33 cellular contexts compared by ENCODE assay signal in the genomic region with DNA sequence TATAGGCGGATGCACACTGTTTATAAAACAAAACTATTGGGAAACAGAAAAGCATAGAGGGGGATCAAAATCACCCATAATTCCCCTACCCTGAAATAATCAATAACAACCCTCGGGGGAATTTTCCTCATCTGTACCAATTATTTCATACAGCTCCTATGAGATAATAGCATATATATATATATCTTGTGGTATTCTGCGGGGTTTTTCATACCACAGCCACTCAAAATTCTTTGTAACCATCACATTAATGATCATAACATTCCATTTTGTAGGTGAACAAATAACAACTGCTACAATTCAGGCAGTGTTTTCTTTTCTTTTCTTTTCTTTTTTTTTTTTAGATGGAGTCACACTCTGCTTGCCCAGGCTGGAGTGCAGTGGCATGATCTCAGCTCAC.
"Had no signal": no experiment of that assay in that cellular context is flagged by ENCODE, and none has a peak within 500 bp of the region (broad histone marks: within the 10 kb centered on the region; RNA-seq: fewer than 3 reads in every experiment).

No MANE protein-coding gene starts in this region.

- H3K36me3 ChIP-seq: ascending aorta, cardiac muscle cell had no signal

- DNase-seq: activated B cell treated with CpG ODN at 0.5 μM for 24 hours; activated CD4-positive, alpha-beta memory T cell treated with anti-CD3 and anti-CD28 coated beads for 36 hours; activated CD4-positive, alpha-beta T cell treated with anti-CD3 and anti-CD28 coated beads for 4 hours; activated CD4-positive, alpha-beta T cell treated with anti-CD3 and anti-CD28 coated beads, Interleukin-2, amount 10 ng/mL, durations not matched to agents 24 days and 14 days; activated CD4-positive, alpha-beta T cell treated with anti-CD3 and anti-CD28 coated beads, Interleukin-2, amount 50 U/mL, for 1 hour; activated CD4-positive, alpha-beta T cell treated with anti-CD3 and anti-CD28 coated beads, Interleukin-2, amount 50 U/mL, for 4 hours; activated CD4-positive, CD25-positive, alpha-beta regulatory T cell treated with anti-CD3 and anti-CD28 coated beads, Interleukin-2, amount 50 U/mL, for 72 hours; activated CD8-positive, alpha-beta memory T cell treated with anti-CD3 and anti-CD28 coated beads, Interleukin-2, amount 50 U/mL, for 4 hours; activated CD8-positive, alpha-beta T cell treated with anti-CD3 and anti-CD28 coated beads for 36 hours; activated effector memory CD4-positive, alpha-beta T cell treated with anti-CD3 and anti-CD28 coated beads, Interleukin-2, amount 50 U/mL, for 16 hours; activated gamma-delta T cell treated with Interleukin-2 at 50 U/mL for 16 hours; activated naive CD4-positive, alpha-beta T cell; activated naive CD4-positive, alpha-beta T cell treated with anti-CD3 and anti-CD28 coated beads for 36 hours; activated naive CD4-positive, alpha-beta T cell treated with anti-CD3 and anti-CD28 coated beads, Interleukin-2, amount 50 U/mL, for 16 hours; activated naive CD8-positive, alpha-beta T cell treated with anti-CD3 and anti-CD28 coated beads for 36 hours; activated T-cell treated with anti-CD3 and anti-CD28 coated beads for 4 hours; activated T-cell treated with anti-CD3 and anti-CD28 coated beads, Interleukin-2, amount 50 U/mL, for 1 hour; activated T-cell treated with anti-CD3 and anti-CD28 coated beads, Interleukin-2, amount 50 U/mL, for 4 hours; activated T-cell treated with anti-CD3 and anti-CD28 coated beads, Interleukin-2, amount 50 U/mL, for 72 hours; adrenal gland; amniotic stem cell; caudate nucleus; cerebellar nuclear complex; T-helper 1 cell; T-helper 2 cell; T-helper 9 cell had no signal

- FAIRE-seq: bronchial epithelial cell, TTC549 had no signal

- H3K4me1 ChIP-seq: adrenal gland, ascending aorta had no signal

- H3K4me3 ChIP-seq: adrenal gland, ascending aorta, cardiac muscle cell had no signal

- H3K27ac ChIP-seq: adrenal gland, ascending aorta, cardiac muscle cell, VCaP had no signal

- H3K27me3 ChIP-seq: adrenal gland, ascending aorta, cardiac muscle cell had no signal

- ATAC-seq: activated CD8-positive, alpha-beta T cell treated with anti-CD3 and anti-CD28 coated beads for 36 hours; activated naive CD4-positive, alpha-beta T cell treated with anti-CD3 and anti-CD28 coated beads, Interleukin-2, amount 50 U/mL, for 72 hours; activated T-cell treated with anti-CD3 and anti-CD28 coated beads, Interleukin-2, amount 50 U/mL, for 4 hours; activated T-cell treated with anti-CD3 and anti-CD28 coated beads, Interleukin-2, amount 50 U/mL, for 72 hours; activated T-helper 17 cell treated with anti-CD3 and anti-CD28 coated beads, Interleukin-2, amount 50 U/mL, for 72 hours had no signal

- H3K9me3 ChIP-seq: adrenal gland, ascending aorta had no signal
